In genomic region chr4:114563536-114564315, GRCh38 we compare ENCODE assay signal across 1 cellular context.
TF ChIP-seq lines count a peak whose summit lies in the region.

No MANE protein-coding gene starts in this region.

TF ChIP-seq in H1, 55 proteins besides CTCF, POLR2A, EP300 and RAD21:
- TF ChIP-seq ATF2 (IDR thresholded peaks at IDR 0.05; ENCODE audit: low read length): no peak
- no peak for TF ChIP-seq RNF2 (IDR thresholded peaks at IDR 0.05; ENCODE audit: borderline replicate concordance, low read depth, low read length, missing control alignments, poor library complexity, severe bottlenecking)
- no peak for TF ChIP-seq GTF2F1 (IDR thresholded peaks at IDR 0.05; ENCODE audit: borderline replicate concordance, low read depth, low read length)
- TF ChIP-seq YY1 (IDR thresholded peaks at IDR 0.05; ENCODE audit: low read depth, low read length): no peak
- no peak for TF ChIP-seq RXRA (IDR thresholded peaks at IDR 0.05; ENCODE audit: insufficient read depth, low read depth, low read length)
- no peak for TF ChIP-seq POU5F1 (IDR thresholded peaks at IDR 0.05; ENCODE audit: low read depth, low read length)
- no peak for TF ChIP-seq SIX5 (IDR thresholded peaks at IDR 0.05; ENCODE audit: low read depth, low read length)
- no peak for TF ChIP-seq ZNF274 (IDR thresholded peaks at IDR 0.05; ENCODE audit: borderline replicate concordance, extremely low read depth, low read length)
